In genomic region chr12:130649646-130650045, GRCh38 we compare ENCODE assay signal across 21 cellular contexts.
DNase-seq lines count a peak whose midpoint lies in the region; ATAC-seq, FAIRE-seq and TF ChIP-seq lines count a peak whose summit lies in the region.
"Had no signal": no experiment of that assay in that cellular context is flagged by ENCODE, and none has a peak within 500 bp of the region (broad histone marks: within the 10 kb centered on the region; RNA-seq: fewer than 3 reads in every experiment).

No MANE protein-coding gene starts in this region.

- TF ChIP-seq POLR2A in K562 (conservative IDR thresholded peaks at IDR 0.05), result no peak
- TF ChIP-seq POLR2A in testis (IDR thresholded peaks at IDR 0.05), result no peak
- TF ChIP-seq POLR2A in GM12892 (IDR thresholded peaks at IDR 0.05; ENCODE audit: low read depth, low read length), result no peak

- no peaks in the 10 kb centered on the region for H3K36me3 ChIP-seq in K562 (ENCODE audit: control insufficient read depth, insufficient read depth, low read length)
- H3K36me3 ChIP-seq in neuronal stem cell (replicated peaks in 1 of 2; ENCODE audit: control insufficient read depth in 2 of 2, insufficient read depth in 2 of 2, low read length in 2 of 2), result no peaks in the 10 kb centered on the region
- H3K36me3 ChIP-seq in testis (ENCODE audit: low read depth, missing control alignments), result no peaks in the 10 kb centered on the region
- H3K36me3 ChIP-seq: HAP-1 had no signal

- H3K27ac ChIP-seq in K562 (ENCODE audit: extremely low read depth, low read depth, low read length), result no peak overlapping the region
- H3K27ac ChIP-seq in neuronal stem cell (replicated peaks; ENCODE audit: low read length), result no peak overlapping the region
- no peak overlapping the region for H3K27ac ChIP-seq in testis
- H3K27ac ChIP-seq: GM23248 had no signal

- H3K27me3 ChIP-seq in K562 (ENCODE audit: control insufficient read depth in 2 of 2, insufficient read depth in 2 of 2, low read length in 2 of 2), result peaks cover 16 to 49% of the 10 kb centered on the region in 2 experiments; a peak in 4 of 5 replicates
- peaks cover 0 to 4% (median 0%) of the 10 kb centered on the region in 3 experiments for H3K27me3 ChIP-seq in neuronal stem cell (ENCODE audit: control insufficient read depth in 3 of 3, insufficient read depth in 3 of 3, low read depth in 1 of 3, low read length in 3 of 3)
- no peaks in the 10 kb centered on the region for H3K27me3 ChIP-seq in testis

- H3K9ac ChIP-seq in K562 (ENCODE audit: insufficient read depth in 1 of 2, low read depth in 2 of 2, low read length in 2 of 2) (no peak overlapping the region), neuronal stem cell (ENCODE audit: low read depth, low read length, poor library complexity) (no peak overlapping the region)
- H3K9ac ChIP-seq: GM23248 had no signal

- H4K91ac ChIP-seq in neuronal stem cell (ENCODE audit: low read depth, low read length, poor library complexity), result no peak overlapping the region

- no peaks in the 10 kb centered on the region for H3K9me3 ChIP-seq in K562 (replicated peaks; ENCODE audit: control insufficient read depth, insufficient read depth, low read depth, low read length)
- H3K9me3 ChIP-seq in neuronal stem cell (replicated peaks in 1 of 2; ENCODE audit: control insufficient read depth in 2 of 2, insufficient read depth in 1 of 2, low read depth in 1 of 2, low read length in 2 of 2), result peaks cover 0 to 2% of the 10 kb centered on the region in 2 donors
- no peaks in the 10 kb centered on the region for H3K9me3 ChIP-seq in testis
- H3K9me3 ChIP-seq: HAP-1 had no signal

- H3K4me2 ChIP-seq in K562 (ENCODE audit: insufficient read depth, low read length), result peak overlapping the region; percentile 32; the same call in 1 of the 2 replicates
- H3K4me2 ChIP-seq in neuronal stem cell (ENCODE audit: insufficient read depth, low read length, poor library complexity, severe bottlenecking), result no peak overlapping the region

- POLR2A ChIA-PET in K562 (lab: Yijun Ruan, JAX), result no interaction called here

- CTCF ChIA-PET in K562 (lab: Yijun Ruan, JAX; ENCODE audit: low intra/inter-chr PET ratio), result no interaction called here

- peak overlapping the region; percentile 28 for H3K23ac ChIP-seq in neuronal stem cell (ENCODE audit: low read depth, low read length, poor library complexity)

- H4K8ac ChIP-seq in neuronal stem cell (ENCODE audit: low read depth, low read length), result no peak overlapping the region

- ATAC-seq in K562 (no peak), HG02885 (IDR thresholded peaks at IDR 0.05; ENCODE audit: poor library complexity, unreplicated experiment) (no peak)
- ATAC-seq: GM12878 had no signal

- no peak overlapping the region for H2BK12ac ChIP-seq in neuronal stem cell (ENCODE audit: low read length)

- H2AFZ ChIP-seq in K562 (ENCODE audit: low read depth, low read length) (no peak overlapping the region), neuronal stem cell (ENCODE audit: low read length) (no peak overlapping the region)
- H2AFZ ChIP-seq: GM23248 had no signal

- peak overlapping the region; percentile 78 for H2AK5ac ChIP-seq in neuronal stem cell (ENCODE audit: low read depth, low read length)

- H3K4me1 ChIP-seq in K562 (replicated peaks in 1 of 2; ENCODE audit: control insufficient read depth in 2 of 2, insufficient read depth in 2 of 2, low read length in 2 of 2) (peaks cover 0 to 5% of the 10 kb centered on the region in 2 experiments; a peak in 2 of 5 replicates), neuronal stem cell (ENCODE audit: control insufficient read depth in 2 of 2, insufficient read depth in 1 of 2, low read depth in 1 of 2, low read length in 2 of 2) (peaks cover 0 to 10% of the 10 kb centered on the region in 2 donors), testis (peaks cover 3% of the 10 kb centered on the region)
- H3K4me1 ChIP-seq: HAP-1 had no signal

- peak overlapping the region; percentile 87 for H3K18ac ChIP-seq in neuronal stem cell (ENCODE audit: low read length)

- FAIRE-seq in K562 (lab: Jason Lieb, UNC), result no peak
- no peak for FAIRE-seq in GM12892 (lab: Jason Lieb, UNC)
- FAIRE-seq: D721Med, GM12878, GM19239, H54 had no signal

- in situ Hi-C loops in K562 (cut with MboI) (no loop called here), KBM-7 (cut with MboI; ENCODE audit: low pct_unique_long_range_greater_than_20kb, low sequenced_read_pairs) (no loop called here)

- BruUV-seq in K562 (replicated peaks; lab: Mats Ljungman, UMichigan), result no TSS peak

- no peak for DNase-seq in K562 (ENCODE audit: extremely low read depth in 1 of 4, low spot score in 3 of 4)
- DNase-seq in mesenteric fat pad (ENCODE audit: low spot score), result peak; percentile 65
- no peak for DNase-seq in neuronal stem cell (ENCODE audit: low spot score)
- DNase-seq in testis, result no peak
- DNase-seq in KBM-7, result no peak
- DNase-seq in H4 (ENCODE audit: low spot score), result no peak
- no peak for DNase-seq in GM12892 (ENCODE audit: insufficient read length)
- DNase-seq: CD4-positive, alpha-beta T cell; CD8-positive, alpha-beta memory T cell; DMS 273 treated with DMSO at 0.1 percent for 48 hours; DMS79; EL; GDM1; GM23248; HFFc6 had no signal

- TF ChIP-seq RAD21 in K562 (CRISPR knock-in tag; conservative IDR thresholded peaks at IDR 0.05 in 1 of 2, IDR thresholded peaks at IDR 0.05 in 1 of 2), result no peak

- H3K9me1 ChIP-seq in K562 (ENCODE audit: control insufficient read depth, insufficient read depth, low read length), result no peaks in the 10 kb centered on the region

- no peaks in the 10 kb centered on the region for H3K79me1 ChIP-seq in neuronal stem cell (ENCODE audit: low read depth, low read length)

- no peak overlapping the region for H2BK5ac ChIP-seq in neuronal stem cell (ENCODE audit: low read length)

- no peak overlapping the region for H3K4ac ChIP-seq in neuronal stem cell (ENCODE audit: low read length)

- TF ChIP-seq EP300 in K562 (IDR thresholded peaks at IDR 0.05; ENCODE audit: low read length), result no peak

- peak overlapping the region; percentile 93 for H2BK120ac ChIP-seq in neuronal stem cell (ENCODE audit: low read depth, low read length)

- TF ChIP-seq CTCF in K562 (IDR thresholded peaks at IDR 0.05 in 2 of 3, conservative IDR thresholded peaks at IDR 0.05 in 1 of 3; ENCODE audit: insufficient read depth in 2 of 3, low read depth in 1 of 3, low read length in 3 of 3), result no peak
- TF ChIP-seq CTCF in testis (IDR thresholded peaks at IDR 0.05), result no peak

- no peaks in the 10 kb centered on the region for H4K20me1 ChIP-seq in K562 (replicated peaks; ENCODE audit: control insufficient read depth, insufficient read depth, low read length)

- H2BK15ac ChIP-seq in neuronal stem cell (ENCODE audit: low read length), result no peak overlapping the region

- intact Hi-C loops in K562 (cut with micrococcal nuclease), result no loop called here
- intact Hi-C loops in testis (cut with DNase I; ENCODE audit: low total_unique reads), result no loop called here

- H3K4me3 ChIP-seq in K562, result no peak overlapping the region
- no peak overlapping the region for H3K4me3 ChIP-seq in neuronal stem cell (ENCODE audit: low read length in 2 of 2)
- peak overlapping the region; percentile 26 to 54 for H3K4me3 ChIP-seq in testis
- H3K4me3 ChIP-seq: GM12878, GM23248, HAP-1 had no signal

- 3% methylated on average over 8 of the region's 8 CpGs for WGBS in K562 (ENCODE audit: insufficient coverage, low coverage, missing lambda C conversion rate)
- no CpG with 5 or more reads among the region's 8 CpGs for WGBS in neuronal stem cell (ENCODE audit: extremely low coverage in 2 of 2, insufficient read length in 2 of 2, insufficient replicate concordance in 1 of 2), 2 donors
- 66 to 88% methylated on average over 7 to 8 of the region's 8 CpGs for WGBS in testis, 2 donors

- no peaks in the 10 kb centered on the region for H3K79me2 ChIP-seq in K562 (ENCODE audit: control insufficient read depth, insufficient read depth, low read length)

- H3K14ac ChIP-seq in neuronal stem cell (ENCODE audit: low read length), result no peak overlapping the region

TF ChIP-seq in K562, 482 proteins besides CTCF, POLR2A, EP300 and RAD21 (continues in another document):
- TF ChIP-seq RBM25 (IDR thresholded peaks at IDR 0.05; ENCODE audit: low read depth, low read length, severe bottlenecking) (no peak), ADNP (tag; IDR thresholded peaks at IDR 0.05) (no peak), NFIC (IDR thresholded peaks at IDR 0.05) (no peak)

Comparison
In these comparisons a context has a peak if more than half of its experiments do, and no peak if none do; other contexts are left out.
1. H3K4me3 ChIP-seq: peak in testis (2 of 2); none in K562 (single experiment) and neuronal stem cell (0 of 2).